In the genomic region with DNA sequence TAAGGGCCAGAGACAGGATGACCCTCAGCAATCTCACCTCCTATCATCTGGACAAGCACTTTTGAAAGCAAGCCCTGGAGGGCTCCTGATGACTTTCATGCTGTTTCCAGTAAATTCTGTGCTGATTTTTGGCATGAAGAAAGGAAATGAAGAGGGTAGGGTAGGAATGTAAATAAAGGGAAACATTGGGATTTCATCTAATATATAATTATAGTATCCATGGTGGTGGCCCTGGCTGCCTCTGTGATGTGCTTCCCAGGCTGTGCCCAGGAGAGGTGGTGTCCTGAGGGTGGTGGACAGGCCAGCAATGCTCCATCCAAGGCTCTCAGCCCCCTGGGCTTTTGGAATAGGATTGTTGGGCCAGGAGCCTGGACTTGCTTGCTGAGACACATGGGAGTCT, we compare ENCODE assay signal across 35 cellular contexts.
"Had no signal": no experiment of that assay in that cellular context is flagged by ENCODE, and none has a peak within 500 bp of the region (broad histone marks: within the 10 kb centered on the region; RNA-seq: fewer than 3 reads in every experiment).

No MANE protein-coding gene starts in this region.

- H3K36me3 Mint-ChIP-seq: activated CD8-positive, alpha-beta memory T cell treated with anti-CD3 and anti-CD28 coated beads, Interleukin-2, amount 10 ng/mL, durations not matched to agents 7 days and 5 days had no signal

- H3K4me1 Mint-ChIP-seq: activated CD4-positive, alpha-beta memory T cell treated with anti-CD3 and anti-CD28 coated beads, Interleukin-2, amount 10 ng/mL, durations not matched to agents 7 days and 5 days; activated CD8-positive, alpha-beta memory T cell treated with anti-CD3 and anti-CD28 coated beads, Interleukin-2, amount 10 ng/mL, durations not matched to agents 7 days and 5 days; activated naive CD8-positive, alpha-beta T cell treated with anti-CD3 and anti-CD28 coated beads for 36 hours; T-cell; T-helper 17 cell had no signal

- H3K4me3 ChIP-seq: SJSA1 had no signal

- H3K4me3 Mint-ChIP-seq: activated CD4-positive, alpha-beta memory T cell treated with anti-CD3 and anti-CD28 coated beads, Interleukin-2, amount 10 ng/mL, durations not matched to agents 7 days and 5 days; activated CD8-positive, alpha-beta memory T cell treated with anti-CD3 and anti-CD28 coated beads, Interleukin-2, amount 10 ng/mL, durations not matched to agents 7 days and 5 days; activated naive CD8-positive, alpha-beta T cell treated with anti-CD3 and anti-CD28 coated beads for 36 hours; T-cell; T-helper 17 cell had no signal

- H3K27me3 ChIP-seq: brain microvascular endothelial cell, SJSA1 had no signal

- H3K27me3 Mint-ChIP-seq: activated CD4-positive, alpha-beta memory T cell treated with anti-CD3 and anti-CD28 coated beads, Interleukin-2, amount 10 ng/mL, durations not matched to agents 7 days and 5 days; activated CD8-positive, alpha-beta memory T cell treated with anti-CD3 and anti-CD28 coated beads, Interleukin-2, amount 10 ng/mL, durations not matched to agents 7 days and 5 days; activated naive CD8-positive, alpha-beta T cell treated with anti-CD3 and anti-CD28 coated beads for 36 hours; T-cell; T-helper 17 cell had no signal

- ATAC-seq: activated CD8-positive, alpha-beta memory T cell treated with anti-CD3 and anti-CD28 coated beads, Interleukin-2, amount 10 ng/mL, durations not matched to agents 7 days and 5 days; Panc1; SK-N-SH treated with all-trans-retinoic acid at 6 μM for 48 hours; T-cell; T-helper 17 cell had no signal

- H3K9ac ChIP-seq: KMS-11 had no signal

- DNase-seq: activated CD4-positive, alpha-beta memory T cell treated with anti-CD3 and anti-CD28 coated beads, Interleukin-2, amount 10 ng/mL, durations not matched to agents 7 days and 5 days; activated CD4-positive, alpha-beta T cell treated with anti-CD3 and anti-CD28 coated beads for 1 hour; activated CD4-positive, alpha-beta T cell treated with anti-CD3 and anti-CD28 coated beads for 48 hours; activated CD4-positive, CD25-positive, alpha-beta regulatory T cell; activated CD8-positive, alpha-beta memory T cell treated with anti-CD3 and anti-CD28 coated beads for 24 hours; activated CD8-positive, alpha-beta memory T cell treated with anti-CD3 and anti-CD28 coated beads, Interleukin-2, amount 10 ng/mL, durations not matched to agents 7 days and 5 days; activated CD8-positive, alpha-beta memory T cell treated with anti-CD3 and anti-CD28 coated beads, Interleukin-2, amount 50 U/mL, for 48 hours; activated effector memory CD4-positive, alpha-beta T cell treated with Interleukin-2 at 50 U/mL for 16 hours; activated naive CD4-positive, alpha-beta T cell treated with anti-CD3 and anti-CD28 coated beads, Interleukin-2, amount 50 U/mL, for 16 hours; activated naive CD8-positive, alpha-beta T cell treated with anti-CD3 and anti-CD28 coated beads for 36 hours; activated T-cell treated with anti-CD3 and anti-CD28 coated beads, Interleukin-2, amount 50 U/mL, for 48 hours; amniotic stem cell; aorta; brain microvascular endothelial cell; central memory CD4-positive, alpha-beta T cell; NCI-H1092 treated with DMSO at 0.1 percent for 48 hours; NCI-H1417; NCI-H146; NCI-H187 treated with DMSO at 0.1 percent for 48 hours; NCI-H2081; NCI-H2171 treated with DMSO at 0.1 percent for 48 hours; NCI-H2227 treated with DMSO at 0.1 percent for 48 hours; NCI-H446; NCI-H510A treated with DMSO at 0.1 percent for 48 hours; NCI-H526 treated with DMSO at 0.1 percent for 48 hours; NCI-H774; RPMI8226; SHP77 treated with DMSO at 0.1 percent for 48 hours; T-cell; T-helper 17 cell; WERI-Rb-1 had no signal

- H3K27ac ChIP-seq: brain microvascular endothelial cell, KMS-11, SJSA1, WERI-Rb-1 had no signal

- H3K9me3 ChIP-seq: SJSA1 had no signal

- H3K27ac Mint-ChIP-seq: activated CD4-positive, alpha-beta memory T cell treated with anti-CD3 and anti-CD28 coated beads, Interleukin-2, amount 10 ng/mL, durations not matched to agents 7 days and 5 days; activated CD8-positive, alpha-beta memory T cell treated with anti-CD3 and anti-CD28 coated beads, Interleukin-2, amount 10 ng/mL, durations not matched to agents 7 days and 5 days; activated naive CD8-positive, alpha-beta T cell treated with anti-CD3 and anti-CD28 coated beads for 36 hours; T-cell; T-helper 17 cell had no signal

- H3K36me3 ChIP-seq: brain microvascular endothelial cell, SJSA1 had no signal

- H3K9me3 Mint-ChIP-seq: activated CD4-positive, alpha-beta memory T cell treated with anti-CD3 and anti-CD28 coated beads, Interleukin-2, amount 10 ng/mL, durations not matched to agents 7 days and 5 days; activated naive CD8-positive, alpha-beta T cell treated with anti-CD3 and anti-CD28 coated beads for 36 hours; T-cell had no signal
